ENCODE assay signal across 9 cellular contexts in genomic region chr19:19217110-19217509, GRCh38. TPM values are rescaled to one million over a fixed set of nuclear protein-coding genes. Genes with fewer than 3 reads are reported as not detected.
A peak's percentile ranks its signal among the peaks of the same experiment; 100 is the strongest.
DNase-seq lines count a peak whose midpoint lies in the region; ATAC-seq, FAIRE-seq and TF ChIP-seq lines count a peak whose summit lies in the region.
"Had no signal": no experiment of that assay in that cellular context is flagged by ENCODE, and none has a peak within 500 bp of the region (broad histone marks: within the 10 kb centered on the region; RNA-seq: fewer than 3 reads in every experiment).

No MANE protein-coding gene starts in this region.

- WGBS in GM23248 (ENCODE audit: low coverage in 1 of 2, low lambda C conversion rate in 2 of 2, missing lambda C conversion rate in 2 of 2), 2 experiments, result 9 to 13% methylated on average over 4 of the region's 4 CpGs
- whole genome bisulfite sequencing in mesendoderm (ENCODE audit: extremely low coverage, insufficient coverage, low lambda C conversion rate), result no CpG with 5 or more reads among the region's 4 CpGs

- H3K27ac ChIP-seq in GM23248, result no peak overlapping the region
- H3K27ac ChIP-seq in astrocyte (ENCODE audit: low read depth, low read length), result no peak overlapping the region
- H3K27ac ChIP-seq in mesendoderm (ENCODE audit: low read depth, low read length), result no peak overlapping the region

- peak; percentile 26 for DNase-seq in GM23248
- peak; percentile 43 for DNase-seq in NCI-H146 treated with DMSO at 0.1 percent for 48 hours (lab: John Stamatoyannopoulos, UW; ENCODE audit: unreplicated experiment)
- no peak for DNase-seq in astrocyte (ENCODE audit: low read depth)
- DNase-seq in mesendoderm, result peak; percentile 81
- no peak for DNase-seq in activated CD4-positive, CD25-positive, alpha-beta regulatory T cell (lab: John Stamatoyannopoulos, UW)
- DNase-seq: activated gamma-delta T cell, NCI-H2107 had no signal

- peaks cover 43% of the 10 kb centered on the region for H3K27me3 Mint-ChIP-seq in astrocyte (ENCODE audit: low read depth, unreplicated experiment)

- H2AK5ac ChIP-seq in mesendoderm (ENCODE audit: low read length), result no peak overlapping the region

- no peak for FAIRE-seq in astrocyte (lab: Jason Lieb, UNC)

- no peaks in the 10 kb centered on the region for H3K4me1 Mint-ChIP-seq in astrocyte (ENCODE audit: low read depth, unreplicated experiment)

- H3K9me3 ChIP-seq in GM23248 (ENCODE audit: low read depth) (no peaks in the 10 kb centered on the region), astrocyte (ENCODE audit: insufficient read depth, low read depth, low read length) (no peaks in the 10 kb centered on the region)

- no peak overlapping the region for H4K5ac ChIP-seq in mesendoderm (ENCODE audit: low read length)

- no peak overlapping the region for H2BK5ac ChIP-seq in mesendoderm (ENCODE audit: low read length)

- H3K79me2 ChIP-seq in GM23248 (ENCODE audit: insufficient read depth), result no peaks in the 10 kb centered on the region
- H3K79me2 ChIP-seq in astrocyte (ENCODE audit: insufficient read depth, low read length), result no peaks in the 10 kb centered on the region
- H3K79me2 ChIP-seq in mesendoderm (ENCODE audit: control insufficient read depth, insufficient read depth, low read length), result no peaks in the 10 kb centered on the region

- H2AFZ ChIP-seq in GM23248, result no peak overlapping the region
- H2AFZ ChIP-seq in astrocyte (ENCODE audit: low read depth, low read length), result no peak overlapping the region

- no peaks in the 10 kb centered on the region for H3K36me3 Mint-ChIP-seq in astrocyte (ENCODE audit: low read depth, unreplicated experiment)

- no peak overlapping the region for H3K23ac ChIP-seq in mesendoderm (ENCODE audit: low read length)

- H3K4ac ChIP-seq in mesendoderm (ENCODE audit: low read depth, low read length), result no peak overlapping the region

- H3K9me3 Mint-ChIP-seq in astrocyte (ENCODE audit: unreplicated experiment), result peaks cover 5% of the 10 kb centered on the region

- H3K9ac ChIP-seq in GM23248 (no peak overlapping the region), astrocyte (ENCODE audit: low read length) (no peak overlapping the region), mesendoderm (ENCODE audit: low read length) (no peak overlapping the region)

- no peak overlapping the region for H3K4me3 Mint-ChIP-seq in astrocyte (ENCODE audit: unreplicated experiment)

- H3K9me2 ChIP-seq in GM23248 (ENCODE audit: insufficient read depth), result no peaks in the 10 kb centered on the region

- no peak overlapping the region for H4K8ac ChIP-seq in mesendoderm (ENCODE audit: low read depth, low read length)

- in situ Hi-C loops in GM23248 (cut with MboI), result no loop called here

- no peak overlapping the region for H3K27ac Mint-ChIP-seq in astrocyte (ENCODE audit: unreplicated experiment)

- H3K18ac ChIP-seq in mesendoderm (ENCODE audit: low read length), result no peak overlapping the region

- no peaks in the 10 kb centered on the region for H3F3A ChIP-seq in GM23248 (ENCODE audit: insufficient read depth)

- no peak overlapping the region for H2BK15ac ChIP-seq in mesendoderm (replicated peaks; ENCODE audit: low read depth)

- H3K27me3 ChIP-seq in GM23248 (replicated peaks; ENCODE audit: insufficient read depth) (peaks cover 11% of the 10 kb centered on the region), astrocyte (ENCODE audit: insufficient read depth, low read length) (peaks cover 16% of the 10 kb centered on the region), mesendoderm (ENCODE audit: insufficient read depth, low read length, poor library complexity) (peaks cover 6% of the 10 kb centered on the region)

- H3K79me1 ChIP-seq in mesendoderm (ENCODE audit: low read length), result no peaks in the 10 kb centered on the region

- H3K4me3 ChIP-seq in GM23248, result no peak overlapping the region
- no peak overlapping the region for H3K4me3 ChIP-seq in astrocyte (ENCODE audit: insufficient read depth, low read depth, low read length)
- no peak overlapping the region for H3K4me3 ChIP-seq in mesendoderm (ENCODE audit: low read length)

- no peak overlapping the region for H3K56ac ChIP-seq in mesendoderm (ENCODE audit: low read length)

- TF ChIP-seq CTCF in astrocyte (IDR thresholded peaks at IDR 0.05; ENCODE audit: insufficient read depth, low read depth, low read length), result peak; percentile 2

- no peaks in the 10 kb centered on the region for H3K4me1 ChIP-seq in GM23248 (ENCODE audit: insufficient read depth)
- H3K4me1 ChIP-seq in astrocyte (ENCODE audit: insufficient read depth, low read length), result no peaks in the 10 kb centered on the region
- no peaks in the 10 kb centered on the region for H3K4me1 ChIP-seq in mesendoderm (ENCODE audit: control insufficient read depth, low read depth, low read length)

- no peak overlapping the region for H2BK120ac ChIP-seq in mesendoderm (ENCODE audit: low read depth, low read length)

- H4K20me1 ChIP-seq in GM23248 (ENCODE audit: insufficient read depth) (no peaks in the 10 kb centered on the region), astrocyte (ENCODE audit: insufficient read depth, low read length) (no peaks in the 10 kb centered on the region)

- ATAC-seq in HG03354 (IDR thresholded peaks at IDR 0.05; ENCODE audit: poor library complexity, severe bottlenecking, unreplicated experiment), result no peak
- ATAC-seq in GM19035 (IDR thresholded peaks at IDR 0.05; ENCODE audit: unreplicated experiment), result no peak

- H3K4me2 ChIP-seq in GM23248 (ENCODE audit: unreplicated experiment), result no peak overlapping the region
- no peak overlapping the region for H3K4me2 ChIP-seq in astrocyte (ENCODE audit: low read length)
- no peak overlapping the region for H3K4me2 ChIP-seq in mesendoderm (ENCODE audit: low read length)

- H3K36me3 ChIP-seq in GM23248 (ENCODE audit: low read depth) (no peaks in the 10 kb centered on the region), astrocyte (ENCODE audit: insufficient read depth, low read length) (no peaks in the 10 kb centered on the region), mesendoderm (ENCODE audit: control insufficient read depth, insufficient read depth, low read length) (no peaks in the 10 kb centered on the region)

RNA-seq across cellular contexts. Expression of gene NCAN, which starts 5.4 kb away (rescaled TPM):
- not detected in 2 replicates for total RNA-seq in GM23248 (2014; rRNA removed; shearing (Covaris generic))
- not detected in 2 replicates for polyA plus RNA-seq in GM23248 (2016; fragmentation: Nextera tagmentation; extraction: Ambion mirVana)
- 0.14 TPM in 1 of 2 replicates, not detected in the other for total RNA-seq in astrocyte
- polyA plus RNA-seq in mesendoderm (2013, experiment 1 of 2), result 0.88 TPM
- polyA plus RNA-seq in mesendoderm (2013, experiment 2 of 2), result 0.84 TPM

RNA-seq across cellular contexts. Expression of gene NR2C2AP, which starts 13.9 kb away (rescaled TPM):
- total RNA-seq in GM23248 (2014; rRNA removed; shearing (Covaris generic)), result 14.3 and 19.5 TPM in 2 replicates
- polyA plus RNA-seq in GM23248 (2016; fragmentation: Nextera tagmentation; extraction: Ambion mirVana), result 13.5 and 14.2 TPM in 2 replicates
- 4.3 and 5.1 TPM in 2 replicates for total RNA-seq in astrocyte
- polyA plus RNA-seq in mesendoderm (2013, experiment 1 of 2), result 11.3 TPM
- 11.9 TPM for polyA plus RNA-seq in mesendoderm (2013, experiment 2 of 2)

RNA-seq across cellular contexts. Expression of gene RFXANK, which starts 25.1 kb away (rescaled TPM):
- 30.6 and 42.6 TPM in 2 replicates for total RNA-seq in GM23248 (2014; rRNA removed; shearing (Covaris generic))
- polyA plus RNA-seq in GM23248 (2016; fragmentation: Nextera tagmentation; extraction: Ambion mirVana), result 44.5 and 55.9 TPM in 2 replicates
- 91.1 and 92.5 TPM in 2 replicates for total RNA-seq in astrocyte
- 99.8 TPM for polyA plus RNA-seq in mesendoderm (2013, experiment 1 of 2)
- 105 TPM for polyA plus RNA-seq in mesendoderm (2013, experiment 2 of 2)

RNA-seq across cellular contexts. Expression of gene BORCS8, which starts 25.2 kb away (rescaled TPM):
- 9.7 and 14.7 TPM in 2 replicates for total RNA-seq in GM23248 (2014; rRNA removed; shearing (Covaris generic))
- polyA plus RNA-seq in GM23248 (2016; fragmentation: Nextera tagmentation; extraction: Ambion mirVana), result 23.1 and 24.5 TPM in 2 replicates
- 29.5 and 33.5 TPM in 2 replicates for total RNA-seq in astrocyte
- polyA plus RNA-seq in mesendoderm (2013, experiment 1 of 2), result 14.8 TPM
- polyA plus RNA-seq in mesendoderm (2013, experiment 2 of 2), result 13.9 TPM

RNA-seq across cellular contexts. Expression of gene MEF2B, which starts 47.0 kb away (rescaled TPM):
- total RNA-seq in GM23248 (2014; rRNA removed; shearing (Covaris generic)), result 0.22 and 0.38 TPM in 2 replicates
- 0.20 and 0.33 TPM in 2 replicates for polyA plus RNA-seq in GM23248 (2016; fragmentation: Nextera tagmentation; extraction: Ambion mirVana)
- total RNA-seq in astrocyte, result 0.58 and 1.7 TPM in 2 replicates
- polyA plus RNA-seq in mesendoderm (2013, experiment 1 of 2), result 0.28 TPM
- 0.57 TPM for polyA plus RNA-seq in mesendoderm (2013, experiment 2 of 2)

Comparison
In these comparisons a context has a peak if more than half of its experiments do, and no peak if none do; other contexts are left out.
1. DNase-seq: peak in GM23248 (single experiment), NCI-H146 treated with DMSO at 0.1 percent for 48 hours (single experiment) and mesendoderm (single experiment); none in astrocyte (single experiment) and activated CD4-positive, CD25-positive, alpha-beta regulatory T cell (0 of 4).